ENCODE assay signal across 10 cellular contexts in the genomic region with DNA sequence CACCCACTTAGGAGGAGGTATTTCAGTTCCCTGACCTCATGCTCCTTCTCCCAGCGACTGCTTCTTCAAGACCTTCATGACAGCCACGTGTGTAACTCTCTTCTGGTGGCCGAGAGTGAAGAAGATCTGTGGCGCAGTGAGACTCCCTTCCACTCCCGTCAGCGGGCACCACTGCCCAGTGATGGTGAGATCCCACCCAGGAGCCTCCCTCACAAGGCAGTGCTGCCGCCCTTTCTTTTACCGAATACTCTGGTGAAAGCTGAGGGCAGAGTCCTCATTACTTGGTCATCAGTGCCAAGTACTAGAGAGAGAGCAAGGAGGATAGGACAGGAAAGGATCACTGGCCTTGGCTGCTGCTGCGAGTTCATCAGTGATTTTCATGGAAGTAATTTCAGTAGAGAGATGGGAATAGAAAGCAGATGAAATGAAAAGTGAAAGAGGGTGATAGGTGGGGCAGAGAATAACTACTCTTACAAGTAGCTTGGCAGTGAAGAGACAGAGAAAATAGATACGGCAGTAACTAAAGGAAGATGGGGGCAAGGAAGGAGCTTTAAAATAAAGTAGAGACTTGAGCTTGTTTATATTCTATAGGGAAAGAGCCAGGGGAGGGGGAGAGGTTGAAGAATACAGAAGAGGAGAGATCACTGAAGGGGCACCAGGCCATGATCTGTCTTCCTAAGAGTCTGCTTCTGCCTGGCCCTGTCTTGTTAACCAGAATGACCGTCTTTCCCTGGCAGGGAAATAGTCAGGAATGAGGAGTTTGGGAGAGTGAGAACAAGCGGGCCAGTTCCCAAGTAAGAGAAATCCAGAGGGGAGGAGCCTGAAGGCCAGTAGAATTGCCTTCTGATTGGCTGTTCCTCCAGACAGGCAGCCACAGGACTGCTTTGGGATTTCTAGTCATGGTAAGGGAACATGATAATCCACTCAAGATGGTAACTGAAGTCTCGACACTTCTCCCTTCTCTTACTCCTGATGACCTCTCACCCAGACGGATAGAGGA. TPM values are rescaled to one million over a fixed set of nuclear protein-coding genes. Genes with fewer than 3 reads are reported as not detected.
DNase-seq lines count a peak whose midpoint lies in the region; ATAC-seq, FAIRE-seq and TF ChIP-seq lines count a peak whose summit lies in the region.
"Had no signal": no experiment of that assay in that cellular context is flagged by ENCODE, and none has a peak within 500 bp of the region (broad histone marks: within the 10 kb centered on the region; RNA-seq: fewer than 3 reads in every experiment).

No MANE protein-coding gene starts in this region.

- H3K36me3 ChIP-seq in stomach, result peaks cover 48 to 100% (median 92%) of the 10 kb centered on the region in 4 donors
- H3K36me3 ChIP-seq in A673 (ENCODE audit: insufficient read depth, low read length, poor library complexity, severe bottlenecking), result peaks cover 29% of the 10 kb centered on the region

- H3K4me3 ChIP-seq in choroid plexus epithelial cell (ENCODE audit: low read depth, low read length) (no peak overlapping the region), stomach (no peak overlapping the region), A673 (ENCODE audit: low read depth, low read length, poor library complexity, severe bottlenecking) (no peak overlapping the region)

- H3K27me3 ChIP-seq in stomach (no peaks in the 10 kb centered on the region), A673 (replicated peaks; ENCODE audit: insufficient read depth, low read depth, low read length, poor library complexity) (no peaks in the 10 kb centered on the region)

- 67 to 81% (median 75%) methylated on average over 14 of the region's 14 CpGs for WGBS in stomach, 5 donors

- ATAC-seq in left lobe of liver, result peak; percentile 71
- no peak for ATAC-seq in HG03196 (IDR thresholded peaks at IDR 0.05; ENCODE audit: unreplicated experiment)

- H3K27ac Mint-ChIP-seq in IgD-negative memory B cell, result peak overlapping the region in 2 of 3 donors; percentile 5 to 22

- H3K27ac ChIP-seq in stomach (peak overlapping the region in 4 of 5 donors; percentile 24 to 73 (median 58)), A673 (ENCODE audit: low read depth, low read length, poor library complexity, severe bottlenecking) (no peak overlapping the region)

- no peaks in the 10 kb centered on the region for H3K27me3 Mint-ChIP-seq in IgD-negative memory B cell

- DNase-seq in choroid plexus epithelial cell (ENCODE audit: low read depth), result peak; percentile 59
- peak; percentile 40 for DNase-seq in left lobe of liver (ENCODE audit: low spot score)
- no peak for DNase-seq in stomach
- no peak for DNase-seq in D721Med (ENCODE audit: insufficient read length, low spot score)
- no peak for DNase-seq in NCI-H2029 (lab: John Stamatoyannopoulos, UW)
- no peak for DNase-seq in A673 (ENCODE audit: low spot score)
- DNase-seq: SHP77 treated with DMSO at 0.1 percent for 48 hours had no signal

- H3K9me3 Mint-ChIP-seq in IgD-negative memory B cell, result no peaks in the 10 kb centered on the region

- H3K9me3 ChIP-seq in stomach (no peaks in the 10 kb centered on the region), A673 (ENCODE audit: low read depth, low read length, poor library complexity, severe bottlenecking) (no peaks in the 10 kb centered on the region)

- TF ChIP-seq CTCF in choroid plexus epithelial cell (conservative IDR thresholded peaks at IDR 0.05; ENCODE audit: low read depth, low read length) (no peak), stomach (IDR thresholded peaks at IDR 0.05) (no peak), D721Med (IDR thresholded peaks at IDR 0.05; ENCODE audit: insufficient read depth, missing control alignments) (no peak), A673 (conservative IDR thresholded peaks at IDR 0.05; ENCODE audit: low read depth, low read length) (no peak)

- TF ChIP-seq POLR2A in stomach (IDR thresholded peaks at IDR 0.05), result no peak

- no peaks in the 10 kb centered on the region for H3K4me1 Mint-ChIP-seq in IgD-negative memory B cell

- CTCF ChIA-PET in A673 (lab: Charles Lee), result no interaction called here

- FAIRE-seq in D721Med (lab: Jason Lieb, UNC), result no peak
- FAIRE-seq: GM12891 had no signal

- H3K4me3 Mint-ChIP-seq in IgD-negative memory B cell, result no peak overlapping the region

- peaks cover 9% of the 10 kb centered on the region for H3K36me3 Mint-ChIP-seq in IgD-negative memory B cell

- TF ChIP-seq EP300 in stomach (IDR thresholded peaks at IDR 0.05), result no peak

- H3K4me1 ChIP-seq in stomach (peaks cover 5 to 16% (median 10%) of the 10 kb centered on the region in 4 donors), A673 (ENCODE audit: insufficient read depth, low read length, poor library complexity, severe bottlenecking) (peaks cover 10% of the 10 kb centered on the region)

- POLR2A ChIA-PET in A673 (lab: Charles Lee; ENCODE audit: low non-redundant PET), result no interaction called here

- BruUV-seq in A673 (replicated peaks; lab: Mats Ljungman, UMichigan), result no TSS peak

- intact Hi-C loops in stomach (cut with DNase I; ENCODE audit: low total_unique reads) (no loop called here), A673 (cut with micrococcal nuclease; ENCODE audit: unreplicated experiment) (no loop called here)

RNA-seq across cellular contexts. Expression of gene HYI, which starts 18.3 kb away (rescaled TPM):
- 6.5 TPM for polyA plus RNA-seq in IgD-negative memory B cell
- total RNA-seq in left lobe of liver, result 47.1 TPM
- total RNA-seq in stomach, result 10 to 100 TPM; 24.4 to 77.6 (median 43.6) TPM
- 100 to 1,000 TPM in 2 of 3 donors, 10 to 100 TPM in 1; 64.2 to 173 (median 143) TPM for polyA plus RNA-seq in stomach
- 14.8 and 19.8 TPM in 2 replicates for total RNA-seq in A673 (2021)

RNA-seq across cellular contexts. Expression of gene SZT2, which starts 45.7 kb away (rescaled TPM):
- polyA plus RNA-seq in IgD-negative memory B cell (8.0 TPM), stomach (10 to 100 TPM in 1 of 3 donors, 1 to 10 TPM in 2; 4.9 to 10.2 (median 9.3) TPM)
- total RNA-seq in left lobe of liver (21.3 TPM), stomach (10 to 100 TPM; 49.6 to 69.3 (median 56.7) TPM), A673 (2021) (27.9 and 34.6 TPM in 2 replicates)

RNA-seq across cellular contexts. Expression of gene MED8, which starts 45.8 kb away (rescaled TPM):
- polyA plus RNA-seq in IgD-negative memory B cell, result 45.4 TPM
- 19.7 TPM for total RNA-seq in left lobe of liver
- total RNA-seq in stomach, result 10 to 100 TPM in 4 of 5 donors, 1 to 10 TPM in 1; 5.8 to 52.2 (median 29.6) TPM
- polyA plus RNA-seq in stomach, result 10 to 100 TPM; 28.3 to 46.1 (median 30.6) TPM
- total RNA-seq in A673 (2021), result 36.7 TPM in 2 replicates

Comparison
In these comparisons a context has a peak if more than half of its experiments do, and no peak if none do; other contexts are left out.
1. DNase-seq: peak in choroid plexus epithelial cell (single experiment) and left lobe of liver (single experiment); none in stomach (single experiment), D721Med (single experiment), NCI-H2029 (single experiment) and A673 (single experiment).